ENCODE assay signal across 16 cellular contexts in the genomic region with DNA sequence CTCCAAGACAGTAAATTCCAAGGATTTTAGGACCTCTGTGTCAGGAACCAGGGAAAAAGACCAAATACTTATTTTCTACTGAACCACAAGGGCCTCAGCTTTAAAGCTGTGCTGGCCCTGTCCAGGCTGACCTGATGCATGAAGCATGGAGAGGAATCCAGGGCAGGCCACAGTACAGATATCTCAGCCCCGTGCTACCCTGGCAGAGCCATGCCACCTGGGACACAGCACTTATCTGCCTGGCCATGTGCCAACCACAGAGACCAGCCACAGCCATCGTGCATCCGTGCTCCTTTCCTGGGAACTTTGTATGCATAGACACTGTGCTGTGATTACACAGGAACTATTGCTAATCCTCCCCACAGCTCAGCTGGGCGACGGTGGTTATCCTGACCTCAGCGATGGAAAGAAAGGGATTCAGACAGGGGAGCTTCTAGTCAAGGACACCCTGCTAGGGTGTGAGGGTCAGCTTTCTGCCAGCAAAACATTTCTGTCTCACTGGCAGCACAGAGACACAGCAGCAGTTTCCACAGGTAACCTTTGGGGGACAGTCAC.
DNase-seq lines count a peak whose midpoint lies in the region; ATAC-seq and FAIRE-seq lines count a peak whose summit lies in the region.
"Had no signal": no experiment of that assay in that cellular context is flagged by ENCODE, and none has a peak within 500 bp of the region (broad histone marks: within the 10 kb centered on the region; RNA-seq: fewer than 3 reads in every experiment).

No MANE protein-coding gene starts in this region.

- POLR2A ChIA-PET in activated CD8-positive, alpha-beta T cell treated with anti-CD3 and anti-CD28 coated beads, Interleukin-2, amount 10 ng/mL, durations not matched to agents 7 days and 5 days (lab: Charles Lee): no interaction called here

- intact Hi-C loops in left colon (cut with DNase I, micrococcal nuclease): no loop called here

- H3K4me3 Mint-ChIP-seq in activated CD8-positive, alpha-beta T cell treated with anti-CD3 and anti-CD28 coated beads, Interleukin-2, amount 10 ng/mL, durations not matched to agents 7 days and 5 days: no peak overlapping the region
- H3K4me3 Mint-ChIP-seq: activated CD4-positive, alpha-beta T cell treated with anti-CD3 and anti-CD28 coated beads for 36 hours; activated T-cell treated with anti-CD3 and anti-CD28 coated beads, Interleukin-2, amount 50 U/mL, for 72 hours had no signal

- peaks cover 7% of the 10 kb centered on the region for H3K27me3 Mint-ChIP-seq in activated CD8-positive, alpha-beta T cell treated with anti-CD3 and anti-CD28 coated beads, Interleukin-2, amount 10 ng/mL, durations not matched to agents 7 days and 5 days (ENCODE audit: low read depth)

- no peak for FAIRE-seq in HTR-8/SVneo (lab: Jason Lieb, UNC)
- FAIRE-seq: GM19239 had no signal

- no peaks in the 10 kb centered on the region for H3K36me3 Mint-ChIP-seq in activated CD8-positive, alpha-beta T cell treated with anti-CD3 and anti-CD28 coated beads, Interleukin-2, amount 10 ng/mL, durations not matched to agents 7 days and 5 days (ENCODE audit: low read depth)

- H3K4me1 Mint-ChIP-seq in activated CD8-positive, alpha-beta T cell treated with anti-CD3 and anti-CD28 coated beads, Interleukin-2, amount 10 ng/mL, durations not matched to agents 7 days and 5 days (ENCODE audit: low read depth): peaks cover 22% of the 10 kb centered on the region

- H3K27ac Mint-ChIP-seq in activated CD8-positive, alpha-beta T cell treated with anti-CD3 and anti-CD28 coated beads, Interleukin-2, amount 10 ng/mL, durations not matched to agents 7 days and 5 days: no peak overlapping the region
- H3K27ac Mint-ChIP-seq: activated CD4-positive, alpha-beta T cell treated with anti-CD3 and anti-CD28 coated beads for 36 hours; activated T-cell treated with anti-CD3 and anti-CD28 coated beads, Interleukin-2, amount 50 U/mL, for 72 hours had no signal

- CTCF ChIA-PET in activated CD8-positive, alpha-beta T cell treated with anti-CD3 and anti-CD28 coated beads, Interleukin-2, amount 10 ng/mL, durations not matched to agents 7 days and 5 days (lab: Charles Lee): no interaction called here

- no peaks in the 10 kb centered on the region for H3K9me3 Mint-ChIP-seq in activated CD8-positive, alpha-beta T cell treated with anti-CD3 and anti-CD28 coated beads, Interleukin-2, amount 10 ng/mL, durations not matched to agents 7 days and 5 days (ENCODE audit: insufficient read depth)

- ATAC-seq in left colon (peak; percentile 39), HG03097 (IDR thresholded peaks at IDR 0.05; ENCODE audit: low FRiP score, unreplicated experiment) (no peak)
- ATAC-seq in activated CD8-positive, alpha-beta T cell treated with anti-CD3 and anti-CD28 coated beads, Interleukin-2, amount 10 ng/mL, durations not matched to agents 7 days and 5 days: no peak
- ATAC-seq: activated CD4-positive, alpha-beta T cell treated with anti-CD3 and anti-CD28 coated beads for 36 hours; activated T-cell treated with anti-CD3 and anti-CD28 coated beads, Interleukin-2, amount 50 U/mL, for 72 hours; PC-3 had no signal

- DNase-seq in COLO668 (lab: John Stamatoyannopoulos, UW; ENCODE audit: unreplicated experiment): peak; percentile 84
- peak; percentile 55 for DNase-seq in NCI-H128 (lab: John Stamatoyannopoulos, UW; ENCODE audit: unreplicated experiment)
- DNase-seq in RPMI7951 (ENCODE audit: low read depth): peak; percentile 24
- peak in 1 of 2 donors; percentile 16 for DNase-seq in left colon
- DNase-seq in stimulated activated CD4-positive, alpha-beta T cell treated with anti-CD3 and anti-CD28 coated beads, Interleukin-15, amount 100 ng/mL, for 24 hours: no peak
- DNase-seq in activated CD8-positive, alpha-beta T cell treated with anti-CD3 and anti-CD28 coated beads, Interleukin-2, amount 10 ng/mL, durations not matched to agents 7 days and 5 days: no peak
- DNase-seq in HTR-8/SVneo (ENCODE audit: insufficient read length, low spot score): no peak
- DNase-seq: activated CD4-positive, alpha-beta T cell treated with anti-CD3 and anti-CD28 coated beads for 36 hours; activated T-cell treated with anti-CD3 and anti-CD28 coated beads, Interleukin-2, amount 50 U/mL, for 72 hours; AML-193; aorta; dorsolateral prefrontal cortex; PC-3; stimulated activated CD4-positive, alpha-beta T cell treated with anti-CD3 and anti-CD28 coated beads, Interleukin-2, amount 100 ng/mL, for 24 hours had no signal

Comparison
In these comparisons a context has a peak if more than half of its experiments do, and no peak if none do; other contexts are left out.
1. DNase-seq: peak in COLO668 (single experiment), NCI-H128 (single experiment) and RPMI7951 (single experiment); none in stimulated activated CD4-positive, alpha-beta T cell treated with anti-CD3 and anti-CD28 coated beads, Interleukin-15, amount 100 ng/mL, for 24 hours (single experiment), activated CD8-positive, alpha-beta T cell treated with anti-CD3 and anti-CD28 coated beads, Interleukin-2, amount 10 ng/mL, durations not matched to agents 7 days and 5 days (single experiment) and HTR-8/SVneo (single experiment).